ENCODE assay signal across 18 cellular contexts in genomic region chr12:28237423-28237822, GRCh38. TPM values are rescaled to one million over a fixed set of nuclear protein-coding genes. Genes with fewer than 3 reads are reported as not detected.
DNase-seq lines count a peak whose midpoint lies in the region; ATAC-seq and TF ChIP-seq lines count a peak whose summit lies in the region.
"Had no signal": no experiment of that assay in that cellular context is flagged by ENCODE, and none has a peak within 500 bp of the region (broad histone marks: within the 10 kb centered on the region; RNA-seq: fewer than 3 reads in every experiment).

No MANE protein-coding gene starts in this region.

- H3K4me1 ChIP-seq in DND-41 (ENCODE audit: insufficient read depth, low read length) (0 out of 2 replicates have a peak, but pooled peaks cover 3% of the 10 kb centered on the region), liver (ENCODE audit: control insufficient read depth in 4 of 4, insufficient read depth in 4 of 4, low read length in 3 of 4) (peaks cover 3 to 5% (median 4%) of the 10 kb centered on the region in 4 donors), mucosa of descending colon (ENCODE audit: low read depth) (no peaks in the 10 kb centered on the region)
- H3K4me1 ChIP-seq: testis had no signal

- intact Hi-C loops in lower leg skin (cut with DNase I; ENCODE audit: low total_unique reads) (no loop called here), mucosa of descending colon (cut with DNase I, micrococcal nuclease) (no loop called here)

- H3K36me3 ChIP-seq in DND-41 (ENCODE audit: insufficient read depth, low read length), result no peaks in the 10 kb centered on the region
- no peaks in the 10 kb centered on the region for H3K36me3 ChIP-seq in liver (ENCODE audit: control insufficient read depth in 4 of 4, insufficient read depth in 3 of 4, low read depth in 1 of 4, low read length in 3 of 4)
- no peaks in the 10 kb centered on the region for H3K36me3 ChIP-seq in mucosa of descending colon (ENCODE audit: low read depth)

- H3K27me3 ChIP-seq in DND-41 (ENCODE audit: insufficient read depth, low read length, poor library complexity) (no peaks in the 10 kb centered on the region), liver (ENCODE audit: control insufficient read depth in 4 of 4, insufficient read depth in 4 of 4, low read length in 3 of 4) (no peaks in the 10 kb centered on the region)
- H3K27me3 ChIP-seq: testis had no signal

- H3K9me3 ChIP-seq in DND-41 (ENCODE audit: insufficient read depth, low read length, severe bottlenecking), result no peaks in the 10 kb centered on the region
- H3K9me3 ChIP-seq in liver (ENCODE audit: control insufficient read depth in 4 of 4, low read length in 3 of 4), result no peaks in the 10 kb centered on the region
- H3K9me3 ChIP-seq in mucosa of descending colon, result no peaks in the 10 kb centered on the region
- H3K9me3 ChIP-seq: testis had no signal

- H3K4me3 ChIP-seq in DND-41 (ENCODE audit: low read depth in 1 of 2, low read length in 2 of 2) (no peak overlapping the region), NB4 (ENCODE audit: low read depth, low read length) (no peak overlapping the region), choroid plexus epithelial cell (ENCODE audit: low read depth, low read length) (no peak overlapping the region), liver (ENCODE audit: low read depth in 1 of 3, low read length in 3 of 3) (no peak overlapping the region), lower leg skin (ENCODE audit: low read depth, poor library complexity, severe bottlenecking) (no peak overlapping the region), mucosa of descending colon (no peak overlapping the region)
- H3K4me3 ChIP-seq: testis had no signal

- DNase-seq in DND-41 (no peak), NB4 (ENCODE audit: low read depth) (no peak), choroid plexus epithelial cell (ENCODE audit: low read depth) (no peak), lower leg skin (ENCODE audit: low spot score in 2 of 2) (no peak), mucosa of descending colon (no peak), NCI-H345 (lab: John Stamatoyannopoulos, UW) (no peak)
- DNase-seq in activated CD4-positive, alpha-beta T cell treated with anti-CD3 and anti-CD28 coated beads, Interleukin-2, amount 50 U/mL, for 48 hours, result no peak
- DNase-seq: COR-L47, left cardiac atrium, NCI-H1092, NCI-H510A, nephron progenitor cell, small intestine, T-helper 9 cell, testis had no signal

- H2AFZ ChIP-seq in DND-41 (ENCODE audit: low read depth, low read length), result no peak overlapping the region

- no peak overlapping the region for H3K9ac ChIP-seq in DND-41 (ENCODE audit: low read depth, low read length)
- no peak overlapping the region for H3K9ac ChIP-seq in liver (ENCODE audit: low read depth in 1 of 2, low read length in 2 of 2)

- no peak for TF ChIP-seq POLR2A in NB4 (IDR thresholded peaks at IDR 0.05; ENCODE audit: extremely low read depth, insufficient read length)
- no peak for TF ChIP-seq POLR2A in lower leg skin (IDR thresholded peaks at IDR 0.05)

- ATAC-seq in DND-41 (ENCODE audit: insufficient read depth, low read depth) (no peak), mucosa of descending colon (no peak)
- ATAC-seq: activated naive CD4-positive, alpha-beta T cell treated with anti-CD3 and anti-CD28 coated beads, Interleukin-2, amount 50 U/mL, for 72 hours; left cardiac atrium; Right ventricle myocardium inferior had no signal

- no peaks in the 10 kb centered on the region for H4K20me1 ChIP-seq in DND-41 (ENCODE audit: insufficient read depth, low read length)

- H3K27ac ChIP-seq in DND-41 (ENCODE audit: low read length) (no peak overlapping the region), liver (ENCODE audit: low read depth in 1 of 2, low read length in 2 of 2) (no peak overlapping the region)
- H3K27ac ChIP-seq: testis had no signal

- TF ChIP-seq RAD21 in liver (IDR thresholded peaks at IDR 0.05), result peak in 1 of 2 donors; percentile 33

- H3K79me2 ChIP-seq in DND-41 (ENCODE audit: insufficient read depth, low read length), result peaks cover 29% of the 10 kb centered on the region

- H3K4me2 ChIP-seq in DND-41 (ENCODE audit: insufficient read depth, low read length), result no peak overlapping the region

- peak; percentile 16 for TF ChIP-seq CTCF in DND-41 (IDR thresholded peaks at IDR 0.05; ENCODE audit: borderline replicate concordance, extremely low read depth, low read length, poor library complexity, severe bottlenecking)
- peak; percentile 17 for TF ChIP-seq CTCF in NB4 (IDR thresholded peaks at IDR 0.05; ENCODE audit: low read depth, low read length)
- peak; percentile 48 for TF ChIP-seq CTCF in choroid plexus epithelial cell (conservative IDR thresholded peaks at IDR 0.05; ENCODE audit: low read depth, low read length)
- peak; percentile 5 for TF ChIP-seq CTCF in liver (IDR thresholded peaks at IDR 0.05; ENCODE audit: low read depth, low read length, missing input control)
- no peak for TF ChIP-seq CTCF in lower leg skin (IDR thresholded peaks at IDR 0.05)
- TF ChIP-seq CTCF in mucosa of descending colon (IDR thresholded peaks at IDR 0.05), result no peak

TF ChIP-seq in liver, 16 proteins besides CTCF, POLR2A, EP300 and RAD21:
- TF ChIP-seq NR2F2 (IDR thresholded peaks at IDR 0.05) (no peak), SP1 (IDR thresholded peaks at IDR 0.05) (no peak), FOXA1 (IDR thresholded peaks at IDR 0.05) (no peak), REST (IDR thresholded peaks at IDR 0.05) (no peak), HNF4A (conservative IDR thresholded peaks at IDR 0.05) (no peak), EGR1 (IDR thresholded peaks at IDR 0.05; ENCODE audit: low read depth in 2 of 2) (no peak), TAF1 (conservative IDR thresholded peaks at IDR 0.05) (no peak), GABPA (IDR thresholded peaks at IDR 0.05 in 1 of 2, conservative IDR thresholded peaks at IDR 0.05 in 1 of 2) (no peak), RXRA (IDR thresholded peaks at IDR 0.05) (no peak), FOXA2 (IDR thresholded peaks at IDR 0.05) (no peak), JUND (IDR thresholded peaks at IDR 0.05) (no peak), HNF4G (IDR thresholded peaks at IDR 0.05) (no peak), YY1 (IDR thresholded peaks at IDR 0.05) (no peak)
- TF ChIP-seq, protein P1, sequence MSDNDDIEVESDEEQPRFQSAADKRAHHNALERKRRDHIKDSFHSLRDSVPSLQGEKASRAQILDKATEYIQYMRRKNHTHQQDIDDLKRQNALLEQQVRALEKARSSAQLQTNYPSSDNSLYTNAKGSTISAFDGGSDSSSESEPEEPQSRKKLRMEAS (IDR thresholded peaks at IDR 0.05), result no peak
- TF ChIP-seq, protein P2, sequence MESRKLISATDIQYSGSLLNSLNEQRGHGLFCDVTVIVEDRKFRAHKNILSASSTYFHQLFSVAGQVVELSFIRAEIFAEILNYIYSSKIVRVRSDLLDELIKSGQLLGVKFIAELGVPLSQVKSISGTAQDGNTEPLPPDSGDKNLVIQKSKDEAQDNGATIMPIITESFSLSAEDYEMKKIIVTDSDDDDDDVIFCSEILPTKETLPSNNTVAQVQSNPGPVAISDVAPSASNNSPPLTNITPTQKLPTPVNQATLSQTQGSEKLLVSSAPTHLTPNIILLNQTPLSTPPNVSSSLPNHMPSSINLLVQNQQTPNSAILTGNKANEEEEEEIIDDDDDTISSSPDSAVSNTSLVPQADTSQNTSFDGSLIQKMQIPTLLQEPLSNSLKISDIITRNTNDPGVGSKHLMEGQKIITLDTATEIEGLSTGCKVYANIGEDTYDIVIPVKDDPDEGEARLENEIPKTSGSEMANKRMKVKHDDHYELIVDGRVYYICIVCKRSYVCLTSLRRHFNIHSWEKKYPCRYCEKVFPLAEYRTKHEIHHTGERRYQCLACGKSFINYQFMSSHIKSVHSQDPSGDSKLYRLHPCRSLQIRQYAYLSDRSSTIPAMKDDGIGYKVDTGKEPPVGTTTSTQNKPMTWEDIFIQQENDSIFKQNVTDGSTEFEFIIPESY (IDR thresholded peaks at IDR 0.05), result no peak
- TF ChIP-seq, protein P3, sequence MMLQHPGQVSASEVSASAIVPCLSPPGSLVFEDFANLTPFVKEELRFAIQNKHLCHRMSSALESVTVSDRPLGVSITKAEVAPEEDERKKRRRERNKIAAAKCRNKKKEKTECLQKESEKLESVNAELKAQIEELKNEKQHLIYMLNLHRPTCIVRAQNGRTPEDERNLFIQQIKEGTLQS (IDR thresholded peaks at IDR 0.05), result no peak

RNA-seq across cellular contexts. Expression of gene CCDC91, which starts 47.2 kb away (rescaled TPM):
- total RNA-seq in liver (10 to 100 TPM; 15.4 to 29.0 TPM), lower leg skin (10 to 100 TPM; 13.8 to 31.0 (median 23.3) TPM), mucosa of descending colon (10 to 100 TPM; 25.0 to 42.5 (median 27.8) TPM)
- 10 to 100 TPM in 1 of 2 donors, 1 to 10 TPM in 1; 8.4 to 14.9 TPM for polyA plus RNA-seq in liver

Comparison
In these comparisons a context has a peak if more than half of its experiments do, and no peak if none do; other contexts are left out.
1. CTCF ChIP-seq: peak in DND-41 (single experiment), NB4 (single experiment), choroid plexus epithelial cell (single experiment) and liver (single experiment); none in lower leg skin (0 of 3) and mucosa of descending colon (single experiment).